In the genomic region with DNA sequence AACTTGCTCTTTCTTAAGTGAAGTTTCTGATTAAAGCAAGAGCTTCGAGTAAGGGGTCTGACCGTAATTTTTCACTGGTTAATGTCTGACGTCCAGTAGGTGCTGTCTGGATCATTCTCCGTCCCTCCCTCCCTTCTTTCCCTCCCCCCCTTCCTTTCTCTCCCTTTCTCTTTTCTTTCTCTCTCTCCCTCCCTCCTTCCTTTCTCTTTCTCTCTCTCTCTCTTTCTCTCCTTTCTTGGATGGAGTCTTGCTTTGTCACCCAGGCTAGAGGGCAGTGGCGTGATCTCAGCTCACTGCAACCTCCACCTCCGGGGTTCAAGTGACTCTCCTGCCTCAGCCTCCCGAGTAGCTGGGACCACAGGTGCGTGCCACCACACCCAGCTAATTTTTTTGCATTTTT, we compare ENCODE assay signal across 9 cellular contexts. TPM values are rescaled to one million over a fixed set of nuclear protein-coding genes. Genes with fewer than 3 reads are reported as not detected.
DNase-seq lines count a peak whose midpoint lies in the region; ATAC-seq and TF ChIP-seq lines count a peak whose summit lies in the region.
"Not testable (repeated sequence)": the region's sequence is repeated elsewhere in the genome, so short reads cannot be mapped to it uniquely, and the experiment has no call there.
"Had no signal": no experiment of that assay in that cellular context is flagged by ENCODE, and none has a peak within 500 bp of the region (broad histone marks: within the 10 kb centered on the region; RNA-seq: fewer than 3 reads in every experiment).

No MANE protein-coding gene starts in this region.

- H3K27me3 ChIP-seq in GM23338 (ENCODE audit: insufficient read depth); heart left ventricle; smooth muscle cell (ENCODE audit: low read depth): not testable (repeated sequence)

- BruUV-seq in OCI-LY7 (replicated peaks; lab: Mats Ljungman, UMichigan) = not testable (repeated sequence)

- DNase-seq in GM23338 (ENCODE audit: low spot score); OCI-LY7 (ENCODE audit: low spot score); activated CD4-positive, alpha-beta memory T cell treated with anti-CD3 and anti-CD28 coated beads, Interleukin-2, amount 10 ng/mL, durations not matched to agents 7 days and 5 days; heart left ventricle; natural killer cell; smooth muscle cell (lab: John Stamatoyannopoulos, UW; ENCODE audit: unreplicated experiment): not testable (repeated sequence)

- H3K9me2 ChIP-seq in GM23338 (ENCODE audit: insufficient read depth); OCI-LY7 (ENCODE audit: insufficient read depth, low read length): not testable (repeated sequence)

- WGBS in heart left ventricle, 4 donors = 63 to 75% (median 68%) methylated on average over 8 of the region's 8 CpGs
- 71% methylated on average over 8 of the region's 8 CpGs for WGBS in smooth muscle cell (ENCODE audit: low lambda C conversion rate)

- H3K9me3 ChIP-seq in OCI-LY7 (ENCODE audit: low read length); heart left ventricle; smooth muscle cell (replicated peaks; ENCODE audit: low read depth): not testable (repeated sequence)

- H3K27ac Mint-ChIP-seq in GM23338; activated CD4-positive, alpha-beta memory T cell treated with anti-CD3 and anti-CD28 coated beads, Interleukin-2, amount 10 ng/mL, durations not matched to agents 7 days and 5 days; brain: not testable (repeated sequence)
- peak overlapping the region in 1 of 2 donors; percentile 92 for H3K27ac Mint-ChIP-seq in natural killer cell

- CTCF ChIA-PET in OCI-LY7 (lab: Charles Lee; ENCODE audit: unreplicated experiment); activated CD4-positive, alpha-beta memory T cell treated with anti-CD3 and anti-CD28 coated beads, Interleukin-2, amount 10 ng/mL, durations not matched to agents 7 days and 5 days (lab: Charles Lee): not testable (repeated sequence)

- H3F3A ChIP-seq in GM23338 (replicated peaks; ENCODE audit: low read depth); smooth muscle cell (ENCODE audit: low read depth): not testable (repeated sequence)

- H3K27me3 Mint-ChIP-seq in GM23338 (ENCODE audit: insufficient read depth, low read depth, poor library complexity); activated CD4-positive, alpha-beta memory T cell treated with anti-CD3 and anti-CD28 coated beads, Interleukin-2, amount 10 ng/mL, durations not matched to agents 7 days and 5 days; brain; natural killer cell (ENCODE audit: low read depth in 2 of 2): not testable (repeated sequence)

- H2AFZ ChIP-seq in GM23338 = 0 out of 2 replicates have a peak overlapping the region, but pooled peaks have one; percentile 72
- peak overlapping the region; percentile 56; the same call in 1 of the 2 replicates for H2AFZ ChIP-seq in OCI-LY7 (ENCODE audit: low read length)
- H2AFZ ChIP-seq in smooth muscle cell (ENCODE audit: low read depth) = peak overlapping the region; percentile 92

- POLR2A ChIA-PET in OCI-LY7 (lab: Charles Lee) = interaction anchor here (0.6 to 1.6 kb wide), 3 partner anchors 8 to 73 kb away, joined by 4 to 6 read pairs (median 4); no protein-coding TSS in a partner anchor
- POLR2A ChIA-PET in activated CD4-positive, alpha-beta memory T cell treated with anti-CD3 and anti-CD28 coated beads, Interleukin-2, amount 10 ng/mL, durations not matched to agents 7 days and 5 days (lab: Charles Lee) = interaction anchor here (1.0 to 2.6 kb wide), 3 partner anchors 63 to 72 kb away, joined by 3 to 11 read pairs (median 9); a partner anchor contains a TSS

- intact Hi-C loops in OCI-LY7 (cut with micrococcal nuclease; ENCODE audit: unreplicated experiment) (loop anchor here (2.0 kb wide), 1 partner anchor 564 kb away; a partner anchor contains a TSS), natural killer cell (cut with micrococcal nuclease) (loop anchor here (1.0 kb wide), 1 partner anchor 71 kb away; a partner anchor contains a TSS)
- intact Hi-C loops in heart left ventricle (cut with DNase I) = not testable (repeated sequence)

- H4K20me1 ChIP-seq in GM23338 (replicated peaks; ENCODE audit: insufficient read depth); OCI-LY7 (ENCODE audit: insufficient read depth, low read length); smooth muscle cell (ENCODE audit: low read depth): not testable (repeated sequence)

- peak overlapping the region; percentile 88 for H3K4me3 Mint-ChIP-seq in GM23338
- peak overlapping the region; percentile 87 for H3K4me3 Mint-ChIP-seq in activated CD4-positive, alpha-beta memory T cell treated with anti-CD3 and anti-CD28 coated beads, Interleukin-2, amount 10 ng/mL, durations not matched to agents 7 days and 5 days
- peak overlapping the region; percentile 43 to 97 (median 95) for H3K4me3 Mint-ChIP-seq in brain
- peak overlapping the region; percentile 49 for H3K4me3 Mint-ChIP-seq in natural killer cell

- H3K36me3 Mint-ChIP-seq in GM23338 (ENCODE audit: low read depth); activated CD4-positive, alpha-beta memory T cell treated with anti-CD3 and anti-CD28 coated beads, Interleukin-2, amount 10 ng/mL, durations not matched to agents 7 days and 5 days (ENCODE audit: low read depth); brain; natural killer cell: not testable (repeated sequence)

- H3K4me1 Mint-ChIP-seq in GM23338 (peaks cover 26% of the 10 kb centered on the region), brain (peaks cover 31% of the 10 kb centered on the region), natural killer cell (peaks cover 8 to 23% of the 10 kb centered on the region in 2 donors)
- peaks cover 23% of the 10 kb centered on the region for H3K4me1 Mint-ChIP-seq in activated CD4-positive, alpha-beta memory T cell treated with anti-CD3 and anti-CD28 coated beads, Interleukin-2, amount 10 ng/mL, durations not matched to agents 7 days and 5 days

- not testable (repeated sequence) for H3K79me2 ChIP-seq in GM23338 (replicated peaks; ENCODE audit: insufficient read depth); OCI-LY7 (ENCODE audit: insufficient read depth, low read depth, low read length); smooth muscle cell (ENCODE audit: low read depth)

- not testable (repeated sequence) for H3K4me1 ChIP-seq in GM23338 (ENCODE audit: insufficient read depth); OCI-LY7 (ENCODE audit: insufficient read depth, low read length, poor library complexity, severe bottlenecking); heart left ventricle; smooth muscle cell (ENCODE audit: low read depth)

- H3K36me3 ChIP-seq in GM23338 (ENCODE audit: insufficient read depth); OCI-LY7 (ENCODE audit: insufficient read depth, low read length); heart left ventricle; smooth muscle cell (ENCODE audit: low read depth): not testable (repeated sequence)

- not testable (repeated sequence) for H3K9me3 Mint-ChIP-seq in GM23338; activated CD4-positive, alpha-beta memory T cell treated with anti-CD3 and anti-CD28 coated beads, Interleukin-2, amount 10 ng/mL, durations not matched to agents 7 days and 5 days; brain; natural killer cell

- H3K4me2 ChIP-seq in GM23338 (peak overlapping the region; percentile 85), OCI-LY7 (ENCODE audit: low read length) (peak overlapping the region; percentile 84), smooth muscle cell (peak overlapping the region; percentile 80)

- not testable (repeated sequence) for TF ChIP-seq POLR2A in heart left ventricle (IDR thresholded peaks at IDR 0.05)

- H3K4me3 ChIP-seq in GM23338 (peak overlapping the region; percentile 68), OCI-LY7 (ENCODE audit: low read depth, low read length, poor library complexity, severe bottlenecking) (peak overlapping the region; percentile 72), heart left ventricle (peak overlapping the region in 9 of 12 donors; percentile 61 to 85 (median 72)), smooth muscle cell (peak overlapping the region; percentile 69)

- TF ChIP-seq CTCF in GM23338 (conservative IDR thresholded peaks at IDR 0.05; ENCODE audit: low read depth in 2 of 2); OCI-LY7 (conservative IDR thresholded peaks at IDR 0.05; ENCODE audit: low read length); brain (conservative IDR thresholded peaks at IDR 0.05); heart left ventricle (IDR thresholded peaks at IDR 0.05); natural killer cell (IDR thresholded peaks at IDR 0.05); smooth muscle cell (IDR thresholded peaks at IDR 0.05; ENCODE audit: borderline replicate concordance, insufficient read depth, poor library complexity, severe bottlenecking): not testable (repeated sequence)

- not testable (repeated sequence) for H3K27ac ChIP-seq in GM23338 (ENCODE audit: low read depth); OCI-LY7 (ENCODE audit: low read depth, low read length, poor library complexity, severe bottlenecking); heart left ventricle; smooth muscle cell (ENCODE audit: low read depth)

- not testable (repeated sequence) for H3K9ac ChIP-seq in smooth muscle cell (ENCODE audit: low read depth)

- not testable (repeated sequence) for ATAC-seq in GM23338, heart left ventricle, natural killer cell

RNA-seq across cellular contexts. Expression of a gene that starts 0.8 kb away (rescaled TPM):
- total RNA-seq in GM23338 (2014; rRNA removed; shearing (Covaris generic)) = 8.3 and 12.3 TPM in 2 replicates
- polyA plus RNA-seq in GM23338 (2016; fragmentation: Nextera tagmentation; extraction: Ambion mirVana) = 9.2 and 14.9 TPM in 2 replicates
- total RNA-seq in OCI-LY7 (2014; rRNA removed; shearing (Covaris generic)) = 12.6 and 12.9 TPM in 2 replicates
- total RNA-seq in OCI-LY7 (2022) = 16.4 and 19.5 TPM in 2 replicates
- 10 to 100 TPM in 1 of 2 experiments, 1 to 10 TPM in 1; 9.4 to 10.6 TPM for total RNA-seq in activated CD4-positive, alpha-beta memory T cell treated with anti-CD3 and anti-CD28 coated beads, Interleukin-2, amount 10 ng/mL, durations not matched to agents 7 days and 5 days
- polyA plus RNA-seq in brain (ENCODE audit: insufficient read depth, low read depth, low replicate concordance) = 15.1 TPM
- 10 to 100 TPM in 2 of 9 donors, 1 to 10 TPM in 7; 5.7 to 10.6 (median 7.0) TPM for total RNA-seq in heart left ventricle
- polyA plus RNA-seq in heart left ventricle = 10 to 100 TPM in 1 of 2 donors, 1 to 10 TPM in 1; 7.1 to 17.7 TPM
- total RNA-seq in natural killer cell = 10 to 100 TPM; 17.6 to 20.5 (median 19.0) TPM
- 14.3 and 16.1 TPM in 2 replicates for total RNA-seq in smooth muscle cell
- 18.7 and 24.7 TPM in 2 replicates for polyA plus RNA-seq in smooth muscle cell

RNA-seq across cellular contexts. Expression of a gene that starts 46.6 kb away (rescaled TPM):
- not detected in 2 replicates for total RNA-seq in GM23338 (2014; rRNA removed; shearing (Covaris generic))
- polyA plus RNA-seq in GM23338 (2016; fragmentation: Nextera tagmentation; extraction: Ambion mirVana) = not detected in 2 replicates
- not detected in 2 replicates for total RNA-seq in OCI-LY7 (2014; rRNA removed; shearing (Covaris generic))
- not detected in 2 replicates for total RNA-seq in OCI-LY7 (2022)
- total RNA-seq in activated CD4-positive, alpha-beta memory T cell treated with anti-CD3 and anti-CD28 coated beads, Interleukin-2, amount 10 ng/mL, durations not matched to agents 7 days and 5 days = not detected
- polyA plus RNA-seq in brain (ENCODE audit: insufficient read depth, low read depth, low replicate concordance) = not detected
- not detected for total RNA-seq in heart left ventricle
- polyA plus RNA-seq in heart left ventricle = not detected
- not detected for total RNA-seq in natural killer cell
- not detected in 2 replicates for total RNA-seq in smooth muscle cell
- not detected in 2 replicates for polyA plus RNA-seq in smooth muscle cell
- total RNA-seq: posterior vena cava had no signal
- polyA plus RNA-seq: liver had no signal
